ENCODE assay signal across 14 cellular contexts in genomic region chr2:61434314-61434713, GRCh38. TPM values are rescaled to one million over a fixed set of nuclear protein-coding genes. Genes with fewer than 3 reads are reported as not detected.
A peak's percentile ranks its signal among the peaks of the same experiment; 100 is the strongest.
DNase-seq lines count a peak whose midpoint lies in the region; ATAC-seq, FAIRE-seq and TF ChIP-seq lines count a peak whose summit lies in the region.
"Had no signal": no experiment of that assay in that cellular context is flagged by ENCODE, and none has a peak within 500 bp of the region (broad histone marks: within the 10 kb centered on the region; RNA-seq: fewer than 3 reads in every experiment).

No MANE protein-coding gene starts in this region.

- TF ChIP-seq CTCF in body of pancreas (IDR thresholded peaks at IDR 0.05) (no peak), progenitor cell of endocrine pancreas (IDR thresholded peaks at IDR 0.05; ENCODE audit: unreplicated experiment) (no peak)

- H3K4me3 ChIP-seq in body of pancreas: no peak overlapping the region
- H3K4me3 ChIP-seq: suprapubic skin had no signal

- H3K9me3 Mint-ChIP-seq in activated CD4-positive, alpha-beta memory T cell treated with anti-CD3 and anti-CD28 coated beads for 36 hours: peaks cover 17% of the 10 kb centered on the region
- H3K9me3 Mint-ChIP-seq in activated CD4-positive, alpha-beta memory T cell treated with anti-CD3 and anti-CD28 coated beads, Interleukin-2, amount 10 ng/mL, durations not matched to agents 7 days and 5 days: peaks cover 12% of the 10 kb centered on the region
- H3K9me3 Mint-ChIP-seq in progenitor cell of endocrine pancreas (ENCODE audit: low read depth): peaks cover 25% of the 10 kb centered on the region

- H3K9me3 ChIP-seq in body of pancreas: no peaks in the 10 kb centered on the region
- H3K9me3 ChIP-seq: suprapubic skin had no signal

- H3K27ac Mint-ChIP-seq in activated CD4-positive, alpha-beta memory T cell treated with anti-CD3 and anti-CD28 coated beads for 36 hours: peak overlapping the region; percentile 35
- no peak overlapping the region for H3K27ac Mint-ChIP-seq in activated CD4-positive, alpha-beta memory T cell treated with anti-CD3 and anti-CD28 coated beads, Interleukin-2, amount 10 ng/mL, durations not matched to agents 7 days and 5 days
- H3K27ac Mint-ChIP-seq in progenitor cell of endocrine pancreas: peak overlapping the region; percentile 60
- H3K27ac Mint-ChIP-seq: activated naive CD8-positive, alpha-beta T cell treated with anti-CD3 and anti-CD28 coated beads, Interleukin-2, amount 10 ng/mL, durations not matched to agents 7 days and 5 days had no signal

- peaks cover 55% of the 10 kb centered on the region for H3K4me1 Mint-ChIP-seq in activated CD4-positive, alpha-beta memory T cell treated with anti-CD3 and anti-CD28 coated beads for 36 hours (ENCODE audit: low read depth)
- peaks cover 28% of the 10 kb centered on the region for H3K4me1 Mint-ChIP-seq in activated CD4-positive, alpha-beta memory T cell treated with anti-CD3 and anti-CD28 coated beads, Interleukin-2, amount 10 ng/mL, durations not matched to agents 7 days and 5 days
- H3K4me1 Mint-ChIP-seq in progenitor cell of endocrine pancreas (ENCODE audit: low read depth): peaks cover 14% of the 10 kb centered on the region

- H3K4me1 ChIP-seq in body of pancreas: peaks cover 34% of the 10 kb centered on the region

- no peak for TF ChIP-seq POLR2A in body of pancreas (IDR thresholded peaks at IDR 0.05)

- H3K4me3 Mint-ChIP-seq in activated CD4-positive, alpha-beta memory T cell treated with anti-CD3 and anti-CD28 coated beads for 36 hours: no peak overlapping the region
- no peak overlapping the region for H3K4me3 Mint-ChIP-seq in activated CD4-positive, alpha-beta memory T cell treated with anti-CD3 and anti-CD28 coated beads, Interleukin-2, amount 10 ng/mL, durations not matched to agents 7 days and 5 days
- no peak overlapping the region for H3K4me3 Mint-ChIP-seq in progenitor cell of endocrine pancreas (ENCODE audit: low read depth)
- H3K4me3 Mint-ChIP-seq: activated naive CD8-positive, alpha-beta T cell treated with anti-CD3 and anti-CD28 coated beads, Interleukin-2, amount 10 ng/mL, durations not matched to agents 7 days and 5 days had no signal

- H3K27me3 Mint-ChIP-seq in activated CD4-positive, alpha-beta memory T cell treated with anti-CD3 and anti-CD28 coated beads for 36 hours: no peaks in the 10 kb centered on the region
- H3K27me3 Mint-ChIP-seq in activated CD4-positive, alpha-beta memory T cell treated with anti-CD3 and anti-CD28 coated beads, Interleukin-2, amount 10 ng/mL, durations not matched to agents 7 days and 5 days: no peaks in the 10 kb centered on the region
- no peaks in the 10 kb centered on the region for H3K27me3 Mint-ChIP-seq in progenitor cell of endocrine pancreas
- H3K27me3 Mint-ChIP-seq: activated naive CD8-positive, alpha-beta T cell treated with anti-CD3 and anti-CD28 coated beads, Interleukin-2, amount 10 ng/mL, durations not matched to agents 7 days and 5 days had no signal

- no peak overlapping the region for H3K27ac ChIP-seq in body of pancreas
- H3K27ac ChIP-seq: KMS-11, suprapubic skin had no signal

- ATAC-seq in body of pancreas: peak; percentile 59

- peaks cover 15% of the 10 kb centered on the region for H3K36me3 Mint-ChIP-seq in activated CD4-positive, alpha-beta memory T cell treated with anti-CD3 and anti-CD28 coated beads for 36 hours
- peaks cover 26% of the 10 kb centered on the region for H3K36me3 Mint-ChIP-seq in activated CD4-positive, alpha-beta memory T cell treated with anti-CD3 and anti-CD28 coated beads, Interleukin-2, amount 10 ng/mL, durations not matched to agents 7 days and 5 days (ENCODE audit: low read depth)
- H3K36me3 Mint-ChIP-seq in progenitor cell of endocrine pancreas (ENCODE audit: insufficient read depth): peaks cover 29% of the 10 kb centered on the region

- FAIRE-seq in RCC 7860 (lab: Jason Lieb, UNC): no peak
- FAIRE-seq: TTC549 had no signal

- no peaks in the 10 kb centered on the region for H3K27me3 ChIP-seq in body of pancreas
- H3K27me3 ChIP-seq: suprapubic skin had no signal

- no peaks in the 10 kb centered on the region for H3K36me3 ChIP-seq in body of pancreas (replicated peaks in 1 of 2; ENCODE audit: insufficient read depth in 1 of 2, low read depth in 2 of 2)
- H3K36me3 ChIP-seq: suprapubic skin had no signal

- POLR2A ChIA-PET in activated CD4-positive, alpha-beta memory T cell treated with anti-CD3 and anti-CD28 coated beads for 36 hours (lab: Charles Lee): no interaction called here
- POLR2A ChIA-PET in activated CD4-positive, alpha-beta memory T cell treated with anti-CD3 and anti-CD28 coated beads, Interleukin-2, amount 10 ng/mL, durations not matched to agents 7 days and 5 days (lab: Charles Lee): no interaction called here

- intact Hi-C loops in activated CD4-positive, alpha-beta memory T cell treated with anti-CD3 and anti-CD28 coated beads for 36 hours (cut with micrococcal nuclease): no loop called here
- intact Hi-C loops in body of pancreas (cut with DNase I): no loop called here

- no peak for DNase-seq in activated CD4-positive, alpha-beta memory T cell treated with anti-CD3 and anti-CD28 coated beads for 36 hours
- DNase-seq in activated CD4-positive, alpha-beta memory T cell treated with anti-CD3 and anti-CD28 coated beads, Interleukin-2, amount 10 ng/mL, durations not matched to agents 7 days and 5 days: no peak
- DNase-seq in NAMALWA (ENCODE audit: low spot score) (peak; percentile 32), body of pancreas (peak; percentile 30 to 59 (median 34)), progenitor cell of endocrine pancreas (ENCODE audit: low spot score, unreplicated experiment) (no peak), NCI-H524 treated with DMSO at 0.1 percent for 48 hours (lab: John Stamatoyannopoulos, UW) (no peak), RCC 7860 (ENCODE audit: low spot score) (no peak), ecto neural progenitor cell (ENCODE audit: low spot score) (no peak)
- DNase-seq: activated naive CD8-positive, alpha-beta T cell treated with anti-CD3 and anti-CD28 coated beads, Interleukin-2, amount 10 ng/mL, durations not matched to agents 7 days and 5 days; NCI-H526 treated with DMSO at 0.1 percent for 48 hours; stimulated activated CD4-positive, alpha-beta T cell treated with anti-CD3 and anti-CD28 coated beads, Interleukin-2, amount 100 ng/mL, for 48 hours had no signal

- CTCF ChIA-PET in activated CD4-positive, alpha-beta memory T cell treated with anti-CD3 and anti-CD28 coated beads for 36 hours (lab: Charles Lee): no interaction called here
- CTCF ChIA-PET in activated CD4-positive, alpha-beta memory T cell treated with anti-CD3 and anti-CD28 coated beads, Interleukin-2, amount 10 ng/mL, durations not matched to agents 7 days and 5 days (lab: Charles Lee): no interaction called here

RNA-seq across cellular contexts. Expression of gene USP34, which starts 36.6 kb away (rescaled TPM):
- 10 to 100 TPM; 61.1 to 69.4 TPM for total RNA-seq in activated CD4-positive, alpha-beta memory T cell treated with anti-CD3 and anti-CD28 coated beads for 36 hours
- 10 to 100 TPM; 77.5 to 79.4 TPM for total RNA-seq in activated CD4-positive, alpha-beta memory T cell treated with anti-CD3 and anti-CD28 coated beads, Interleukin-2, amount 10 ng/mL, durations not matched to agents 7 days and 5 days
- total RNA-seq in body of pancreas: 10 to 100 TPM; 87.0 to 96.5 TPM
- total RNA-seq in progenitor cell of endocrine pancreas: 139 and 160 TPM in 2 replicates

Comparison
In these comparisons a context has a peak if more than half of its experiments do, and no peak if none do; other contexts are left out.
1. DNase-seq: peak in NAMALWA (single experiment) and body of pancreas (4 of 4); none in activated CD4-positive, alpha-beta memory T cell treated with anti-CD3 and anti-CD28 coated beads for 36 hours (single experiment), activated CD4-positive, alpha-beta memory T cell treated with anti-CD3 and anti-CD28 coated beads, Interleukin-2, amount 10 ng/mL, durations not matched to agents 7 days and 5 days (single experiment), progenitor cell of endocrine pancreas (single experiment), NCI-H524 treated with DMSO at 0.1 percent for 48 hours (single experiment), RCC 7860 (single experiment) and ecto neural progenitor cell (single experiment).